In genomic region chr12:115163710-115164109, GRCh38 we compare ENCODE assay signal across 15 cellular contexts.
"Had no signal": no experiment of that assay in that cellular context is flagged by ENCODE, and none has a peak within 500 bp of the region (broad histone marks: within the 10 kb centered on the region; RNA-seq: fewer than 3 reads in every experiment).

No MANE protein-coding gene starts in this region.

- DNase-seq: activated CD4-positive, alpha-beta T cell treated with anti-CD3 and anti-CD28 coated beads, Interleukin-2, amount 50 U/mL, for 48 hours; activated CD8-positive, alpha-beta memory T cell treated with anti-CD3 and anti-CD28 coated beads, Interleukin-2, amount 10 ng/mL, durations not matched to agents 7 days and 5 days; activated effector memory CD4-positive, alpha-beta T cell treated with Interleukin-2 at 50 U/mL for 16 hours; activated naive CD8-positive, alpha-beta T cell treated with anti-CD3 and anti-CD28 coated beads for 36 hours; activated T-cell treated with anti-CD3 and anti-CD28 coated beads, Interleukin-2, amount 50 U/mL, for 24 hours; aorta; immature natural killer cell; left cardiac atrium; natural killer cell; psoas muscle; stimulated activated CD4-positive, alpha-beta T cell treated with anti-CD3 and anti-CD28 coated beads, Interleukin-2, amount 100 ng/mL, for 24 hours; stimulated activated naive CD4-positive, alpha-beta T cell; T-helper 2 cell; upper lobe of left lung had no signal

- H3K9me3 ChIP-seq: breast epithelium, upper lobe of left lung had no signal

- H3K4me3 Mint-ChIP-seq: activated CD8-positive, alpha-beta memory T cell treated with anti-CD3 and anti-CD28 coated beads, Interleukin-2, amount 10 ng/mL, durations not matched to agents 7 days and 5 days; activated naive CD8-positive, alpha-beta T cell treated with anti-CD3 and anti-CD28 coated beads for 36 hours; activated T-cell treated with anti-CD3 and anti-CD28 coated beads, Interleukin-2, amount 50 U/mL, for 24 hours; immature natural killer cell; natural killer cell had no signal

- H3K4me1 Mint-ChIP-seq: activated CD8-positive, alpha-beta memory T cell treated with anti-CD3 and anti-CD28 coated beads, Interleukin-2, amount 10 ng/mL, durations not matched to agents 7 days and 5 days; activated naive CD8-positive, alpha-beta T cell treated with anti-CD3 and anti-CD28 coated beads for 36 hours; immature natural killer cell; natural killer cell had no signal

- H3K27me3 Mint-ChIP-seq: activated CD8-positive, alpha-beta memory T cell treated with anti-CD3 and anti-CD28 coated beads, Interleukin-2, amount 10 ng/mL, durations not matched to agents 7 days and 5 days; activated naive CD8-positive, alpha-beta T cell treated with anti-CD3 and anti-CD28 coated beads for 36 hours; activated T-cell treated with anti-CD3 and anti-CD28 coated beads, Interleukin-2, amount 50 U/mL, for 24 hours had no signal

- H3K36me3 Mint-ChIP-seq: activated CD8-positive, alpha-beta memory T cell treated with anti-CD3 and anti-CD28 coated beads, Interleukin-2, amount 10 ng/mL, durations not matched to agents 7 days and 5 days; activated naive CD8-positive, alpha-beta T cell treated with anti-CD3 and anti-CD28 coated beads for 36 hours; immature natural killer cell; natural killer cell had no signal

- H3K27ac Mint-ChIP-seq: activated CD8-positive, alpha-beta memory T cell treated with anti-CD3 and anti-CD28 coated beads, Interleukin-2, amount 10 ng/mL, durations not matched to agents 7 days and 5 days; activated naive CD8-positive, alpha-beta T cell treated with anti-CD3 and anti-CD28 coated beads for 36 hours; activated T-cell treated with anti-CD3 and anti-CD28 coated beads, Interleukin-2, amount 50 U/mL, for 24 hours; immature natural killer cell; natural killer cell had no signal

- H3K36me3 ChIP-seq: breast epithelium, upper lobe of left lung had no signal

- H3K4me3 ChIP-seq: breast epithelium, psoas muscle, upper lobe of left lung had no signal

- H3K4me1 ChIP-seq: breast epithelium, psoas muscle, upper lobe of left lung had no signal

- H3K27me3 ChIP-seq: breast epithelium, upper lobe of left lung had no signal

- H3K9me3 Mint-ChIP-seq: activated naive CD8-positive, alpha-beta T cell treated with anti-CD3 and anti-CD28 coated beads for 36 hours had no signal
